Comparison of ENCODE assay signal across 8 cellular contexts in the genomic region with DNA sequence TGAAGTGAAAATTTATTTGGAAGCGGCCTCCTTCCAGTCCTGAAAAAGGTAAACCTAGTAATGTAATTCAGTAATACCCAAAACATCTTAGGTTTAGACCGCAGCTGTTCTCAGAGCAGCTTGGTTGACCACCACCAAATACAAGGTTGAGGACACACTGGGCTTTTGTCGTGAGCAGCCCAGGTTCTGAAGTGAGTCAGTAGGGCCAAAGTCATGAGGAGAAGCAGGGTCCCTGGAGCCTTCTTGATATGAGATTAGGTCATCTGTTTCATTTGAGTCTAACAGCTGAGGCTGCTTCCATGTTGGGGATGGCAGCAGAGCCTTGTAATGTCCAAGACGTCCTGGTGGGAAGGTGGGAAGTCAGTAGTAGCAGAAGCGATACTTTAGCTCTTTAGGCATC. TPM values are rescaled to one million over a fixed set of nuclear protein-coding genes. Genes with fewer than 3 reads are reported as not detected.
DNase-seq lines count a peak whose midpoint lies in the region; ATAC-seq and TF ChIP-seq lines count a peak whose summit lies in the region.

No MANE protein-coding gene starts in this region.

- no peak for ATAC-seq in GM21526 (IDR thresholded peaks at IDR 0.05; ENCODE audit: low FRiP score, unreplicated experiment)
- no peak for ATAC-seq in HG03469 (IDR thresholded peaks at IDR 0.05; ENCODE audit: unreplicated experiment)

- H3K27ac Mint-ChIP-seq in dendritic cell treated with granulocyte-macrophage colony-stimulating factor and Interleukin-4, amounts not matched to agents 40 ng/mL and 50 ng/mL, for 4 days: peak overlapping the region; percentile 5
- H3K27ac Mint-ChIP-seq in nephron: peak overlapping the region; percentile 72 to 78 (median 76)

- peak; percentile 44 for DNase-seq in CD1c-positive myeloid dendritic cell (ENCODE audit: extremely low spot score)
- peak; percentile 44 for DNase-seq in M059J (ENCODE audit: low read depth)
- DNase-seq in activated CD4-positive, CD25-positive, alpha-beta regulatory T cell treated with anti-CD3 and anti-CD28 coated beads, Interleukin-2, amount 50 U/mL, for 72 hours: no peak
- no peak for DNase-seq in NCI-H748 (lab: John Stamatoyannopoulos, UW; ENCODE audit: unreplicated experiment)

- TF ChIP-seq CTCF in nephron (IDR thresholded peaks at IDR 0.05; ENCODE audit: unreplicated experiment in 3 of 3): no peak

- peaks cover 67% of the 10 kb centered on the region for H3K36me3 Mint-ChIP-seq in dendritic cell treated with granulocyte-macrophage colony-stimulating factor and Interleukin-4, amounts not matched to agents 40 ng/mL and 50 ng/mL, for 4 days (ENCODE audit: low read depth)
- peaks cover 37% of the 10 kb centered on the region for H3K36me3 Mint-ChIP-seq in nephron (ENCODE audit: low read depth)

- H3K4me1 Mint-ChIP-seq in dendritic cell treated with granulocyte-macrophage colony-stimulating factor and Interleukin-4, amounts not matched to agents 40 ng/mL and 50 ng/mL, for 4 days (ENCODE audit: low read depth): peaks cover 83% of the 10 kb centered on the region
- H3K4me1 Mint-ChIP-seq in nephron: peaks cover 77% of the 10 kb centered on the region

- intact Hi-C loops in dendritic cell treated with granulocyte-macrophage colony-stimulating factor and Interleukin-4, amounts not matched to agents 40 ng/mL and 50 ng/mL, for 4 days (cut with micrococcal nuclease): loop anchor here (5.0 kb wide), 1 partner anchor 44 kb away; no protein-coding TSS in a partner anchor

- H3K9me3 Mint-ChIP-seq in dendritic cell treated with granulocyte-macrophage colony-stimulating factor and Interleukin-4, amounts not matched to agents 40 ng/mL and 50 ng/mL, for 4 days: no peaks in the 10 kb centered on the region
- no peaks in the 10 kb centered on the region for H3K9me3 Mint-ChIP-seq in nephron

- no peaks in the 10 kb centered on the region for H3K27me3 Mint-ChIP-seq in dendritic cell treated with granulocyte-macrophage colony-stimulating factor and Interleukin-4, amounts not matched to agents 40 ng/mL and 50 ng/mL, for 4 days
- H3K27me3 Mint-ChIP-seq in nephron (ENCODE audit: low read depth): no peaks in the 10 kb centered on the region

- peak overlapping the region; percentile 90 for H3K4me3 Mint-ChIP-seq in dendritic cell treated with granulocyte-macrophage colony-stimulating factor and Interleukin-4, amounts not matched to agents 40 ng/mL and 50 ng/mL, for 4 days
- peak overlapping the region; percentile 91 to 95 (median 93) for H3K4me3 Mint-ChIP-seq in nephron

RNA-seq across cellular contexts. Expression of gene ALKBH5, which starts 2.2 kb away (rescaled TPM):
- 94.3 and 141 TPM in 2 replicates for total RNA-seq in M059J (2014; rRNA removed; shearing (Covaris generic))

RNA-seq across cellular contexts. Expression of gene LLGL1, which starts 39.6 kb away (rescaled TPM):
- 24.3 and 38.0 TPM in 2 replicates for total RNA-seq in M059J (2014; rRNA removed; shearing (Covaris generic))

Comparison
In these comparisons a context has a peak if more than half of its experiments do, and no peak if none do; other contexts are left out.
1. DNase-seq: peak in CD1c-positive myeloid dendritic cell (single experiment) and M059J (single experiment); none in activated CD4-positive, CD25-positive, alpha-beta regulatory T cell treated with anti-CD3 and anti-CD28 coated beads, Interleukin-2, amount 50 U/mL, for 72 hours (single experiment) and NCI-H748 (single experiment).